15 cellular contexts compared by ENCODE assay signal in the genomic region with DNA sequence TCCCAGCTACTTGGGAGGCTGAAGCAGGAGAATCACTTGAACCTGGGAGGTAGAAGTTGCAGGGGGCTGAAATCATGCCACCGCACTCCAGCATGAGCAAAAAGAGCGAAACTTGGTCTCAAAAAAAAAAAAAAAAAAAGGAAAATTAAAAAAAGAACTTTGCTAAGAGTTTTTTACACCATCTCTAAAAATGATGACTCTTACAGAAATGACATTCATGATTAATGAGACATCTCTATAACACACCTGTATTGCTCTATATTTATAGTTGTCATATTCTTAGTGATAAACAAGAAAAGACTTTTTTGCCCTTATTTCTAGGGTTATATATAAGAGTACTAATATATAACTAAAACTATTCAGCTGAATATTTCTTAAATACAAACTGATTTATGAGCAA. TPM values are rescaled to one million over a fixed set of nuclear protein-coding genes. Genes with fewer than 3 reads are reported as not detected.
DNase-seq lines count a peak whose midpoint lies in the region; ATAC-seq, FAIRE-seq and TF ChIP-seq lines count a peak whose summit lies in the region.
"Had no signal": no experiment of that assay in that cellular context is flagged by ENCODE, and none has a peak within 500 bp of the region (broad histone marks: within the 10 kb centered on the region; RNA-seq: fewer than 3 reads in every experiment).

No MANE protein-coding gene starts in this region.

- no peak for DNase-seq in A549 (ENCODE audit: low read depth in 1 of 2, low spot score in 1 of 2)
- DNase-seq in CD8-positive, alpha-beta T cell: no peak
- DNase-seq in central memory CD8-positive, alpha-beta T cell (ENCODE audit: low spot score in 2 of 2): no peak
- no peak for DNase-seq in brain microvascular endothelial cell
- no peak for DNase-seq in germinal center (ENCODE audit: low spot score)
- DNase-seq: BE2C; Caco-2; CD8-positive, alpha-beta memory T cell had no signal

- no peak for TF ChIP-seq POLR2A in A549 (IDR thresholded peaks at IDR 0.05; ENCODE audit: low read length)

- H3K4me3 Mint-ChIP-seq in CD8-positive, alpha-beta T cell: no peak overlapping the region
- H3K4me3 Mint-ChIP-seq in central memory CD8-positive, alpha-beta T cell: no peak overlapping the region

- CTCF ChIA-PET in A549 (lab: Yijun Ruan, JAX): no interaction called here
- CTCF ChIA-PET in CD8-positive, alpha-beta T cell (lab: Charles Lee): interaction anchor here (0.6 kb wide), 2 partner anchors 39 to 66 kb away, joined by 3 read pairs; no protein-coding TSS in a partner anchor

- peaks cover 35% of the 10 kb centered on the region for H3K36me3 Mint-ChIP-seq in CD8-positive, alpha-beta T cell
- H3K36me3 Mint-ChIP-seq in central memory CD8-positive, alpha-beta T cell (ENCODE audit: insufficient read depth): peaks cover 25% of the 10 kb centered on the region

- POLR2A ChIA-PET in A549 (lab: Yijun Ruan, JAX): no interaction called here
- POLR2A ChIA-PET in CD8-positive, alpha-beta T cell (lab: Charles Lee): interaction anchor here (1.1 kb wide), 1 partner anchor 12 kb away, joined by 5 read pairs; no protein-coding TSS in a partner anchor

- H3K36me3 ChIP-seq in CD8-positive, alpha-beta T cell (ENCODE audit: insufficient read depth, low read length): no peaks in the 10 kb centered on the region
- H3K36me3 ChIP-seq in neutrophil (no peaks in the 10 kb centered on the region), brain microvascular endothelial cell (replicated peaks) (no peaks in the 10 kb centered on the region)
- H3K36me3 ChIP-seq: BE2C, HAP-1 had no signal

- FAIRE-seq in A549 (lab: Jason Lieb, UNC): no peak
- FAIRE-seq: A204.1, GM19239, H1 had no signal

- H3K4me2 ChIP-seq in A549: no peak overlapping the region

- no peaks in the 10 kb centered on the region for H3K9me3 Mint-ChIP-seq in CD8-positive, alpha-beta T cell
- H3K9me3 Mint-ChIP-seq in central memory CD8-positive, alpha-beta T cell: no peaks in the 10 kb centered on the region
- H3K9me3 Mint-ChIP-seq: CD8-positive, alpha-beta memory T cell had no signal

- in situ Hi-C loops in brain microvascular endothelial cell (cut with HindIII; ENCODE audit: low pct_ligation_motif_present, low sequenced_read_pairs): no loop called here

- H3K4me3 ChIP-seq in A549 (no peak overlapping the region), neutrophil (ENCODE audit: low read depth in 1 of 2, low read length in 1 of 2) (no peak overlapping the region), brain microvascular endothelial cell (ENCODE audit: low read depth, low read length) (no peak overlapping the region)
- no peak overlapping the region for H3K4me3 ChIP-seq in CD8-positive, alpha-beta T cell (ENCODE audit: low read depth, low read length)
- H3K4me3 ChIP-seq: HAP-1 had no signal

- H3K27ac ChIP-seq in A549 (no peak overlapping the region), neutrophil (peak overlapping the region; percentile 36), brain microvascular endothelial cell (no peak overlapping the region)
- no peak overlapping the region for H3K27ac ChIP-seq in CD8-positive, alpha-beta T cell (ENCODE audit: low read depth, low read length)
- H3K27ac ChIP-seq: C4-2B had no signal

- no peaks in the 10 kb centered on the region for H3K27me3 Mint-ChIP-seq in CD8-positive, alpha-beta T cell (ENCODE audit: low read depth)
- H3K27me3 Mint-ChIP-seq in central memory CD8-positive, alpha-beta T cell: no peaks in the 10 kb centered on the region

- 90% methylated on average over 2 of the region's 2 CpGs for WGBS in A549 (ENCODE audit: missing lambda C conversion rate)

- intact Hi-C loops in CD8-positive, alpha-beta T cell (cut with DNase I, micrococcal nuclease): no loop called here

- H3K4me1 Mint-ChIP-seq in CD8-positive, alpha-beta T cell (ENCODE audit: low read depth): peaks cover 86% of the 10 kb centered on the region
- peaks cover 77% of the 10 kb centered on the region for H3K4me1 Mint-ChIP-seq in central memory CD8-positive, alpha-beta T cell

- no peak for TF ChIP-seq EP300 in A549 (IDR thresholded peaks at IDR 0.05)

- TF ChIP-seq CTCF in A549 (IDR thresholded peaks at IDR 0.05) (no peak), neutrophil (IDR thresholded peaks at IDR 0.05) (no peak), brain microvascular endothelial cell (IDR thresholded peaks at IDR 0.05; ENCODE audit: low read depth, low read length, missing control alignments) (no peak)
- no peak for TF ChIP-seq CTCF in CD8-positive, alpha-beta T cell (IDR thresholded peaks at IDR 0.05)

- ATAC-seq in A549 (no peak), GM21390 (IDR thresholded peaks at IDR 0.05; ENCODE audit: unreplicated experiment) (no peak)
- ATAC-seq in CD8-positive, alpha-beta T cell: no peak
- no peak for ATAC-seq in central memory CD8-positive, alpha-beta T cell (replicated peaks; ENCODE audit: extremely low read depth, poor library complexity, severe bottlenecking)

- TF ChIP-seq RAD21 in A549 (conservative IDR thresholded peaks at IDR 0.05 in 1 of 2, IDR thresholded peaks at IDR 0.05 in 1 of 2): no peak

- peak overlapping the region; percentile 79 for H3K27ac Mint-ChIP-seq in CD8-positive, alpha-beta T cell
- peak overlapping the region; percentile 71 for H3K27ac Mint-ChIP-seq in central memory CD8-positive, alpha-beta T cell (ENCODE audit: low read depth)

- H3K27me3 ChIP-seq in CD8-positive, alpha-beta T cell (ENCODE audit: insufficient read depth, low read length): no peaks in the 10 kb centered on the region
- H3K27me3 ChIP-seq in neutrophil (no peaks in the 10 kb centered on the region), brain microvascular endothelial cell (replicated peaks) (no peaks in the 10 kb centered on the region)
- H3K27me3 ChIP-seq: BE2C had no signal

- H3K4me1 ChIP-seq in A549 (no peaks in the 10 kb centered on the region), neutrophil (ENCODE audit: control insufficient read depth in 1 of 2, insufficient read depth in 1 of 2, low read depth in 1 of 2, low read length in 1 of 2) (peaks cover 45 to 69% of the 10 kb centered on the region in 2 experiments)
- peaks cover 74% of the 10 kb centered on the region for H3K4me1 ChIP-seq in CD8-positive, alpha-beta T cell (ENCODE audit: insufficient read depth, low read length)
- H3K4me1 ChIP-seq: Caco-2, HAP-1 had no signal

- no peaks in the 10 kb centered on the region for H3K9me3 ChIP-seq in A549
- H3K9me3 ChIP-seq in CD8-positive, alpha-beta T cell (ENCODE audit: low read length): no peaks in the 10 kb centered on the region
- H3K9me3 ChIP-seq in neutrophil: no peaks in the 10 kb centered on the region
- H3K9me3 ChIP-seq: BE2C, Caco-2, HAP-1 had no signal

TF ChIP-seq in A549, 52 proteins besides CTCF, POLR2A, EP300 and RAD21:
- peak; percentile 9 for TF ChIP-seq MAFK (IDR thresholded peaks at IDR 0.05; ENCODE audit: partially characterized antibody)
- no peak for TF ChIP-seq CBX2 (IDR thresholded peaks at IDR 0.05; ENCODE audit: borderline replicate concordance, low read depth)
- no peak for TF ChIP-seq SREBF2 (IDR thresholded peaks at IDR 0.05)
- no peak for TF ChIP-seq NR3C1 (IDR thresholded peaks at IDR 0.05)

RNA-seq across cellular contexts. Expression of a gene that starts 34.4 kb away (rescaled TPM):
- polyA plus RNA-seq in A549 (2011; rRNA removed) (5.9 and 7.9 TPM in 2 replicates), A549 (2017; fragmentation: RNase III; extraction: RNeasy Plus Mini Kit Qiagen cat#74134 plus additional on column Dnase treatment) (0.97 to 1.6 TPM (median 1.6 TPM) in 3 replicates)
- polyA plus RNA-seq in A549 (2012; cell fraction: cytosol; rRNA removed): 4.4 and 5.3 TPM in 2 replicates
- 1.8 and 12.3 TPM in 2 replicates for polyA plus RNA-seq in A549 (2012; cell fraction: nucleus; rRNA removed)
- 9.8 and 18.8 TPM in 2 replicates for polyA minus RNA-seq in A549 (2011; rRNA and poly(A)+ RNA removed)
- 100 to 1,000 TPM; 113 to 115 TPM for total RNA-seq in CD8-positive, alpha-beta T cell
